In the genomic region with DNA sequence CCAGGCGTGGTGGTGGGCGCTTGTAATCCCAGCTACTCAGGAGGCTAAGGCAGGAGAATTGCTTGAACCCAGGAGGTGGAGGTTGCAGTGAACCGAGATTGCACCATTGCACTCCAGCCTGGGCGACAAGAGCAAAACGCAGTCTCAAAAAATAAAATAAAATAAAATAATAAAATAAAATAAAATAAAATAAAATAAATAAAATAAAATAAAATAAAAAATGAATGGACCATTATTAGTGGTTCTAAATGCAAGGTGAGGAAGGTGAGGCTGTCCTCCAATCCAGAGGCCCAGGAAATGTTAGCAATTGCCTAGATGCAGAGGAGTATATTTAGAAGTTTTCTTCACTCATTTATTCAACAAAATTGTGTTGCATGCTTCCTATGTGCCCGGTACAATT, we compare ENCODE assay signal across 15 cellular contexts. TPM values are rescaled to one million over a fixed set of nuclear protein-coding genes. Genes with fewer than 3 reads are reported as not detected.
A peak's percentile ranks its signal among the peaks of the same experiment; 100 is the strongest.
DNase-seq lines count a peak whose midpoint lies in the region; ATAC-seq, FAIRE-seq and TF ChIP-seq lines count a peak whose summit lies in the region.
"Not testable (repeated sequence)": the region's sequence is repeated elsewhere in the genome, so short reads cannot be mapped to it uniquely, and the experiment has no call there.
"Had no signal": no experiment of that assay in that cellular context is flagged by ENCODE, and none has a peak within 500 bp of the region (broad histone marks: within the 10 kb centered on the region; RNA-seq: fewer than 3 reads in every experiment).

No MANE protein-coding gene starts in this region.

- H3K9me3 ChIP-seq in HepG2 (ENCODE audit: low read length); neural progenitor cell (ENCODE audit: low read depth): not testable (repeated sequence)

- FAIRE-seq in HepG2 (lab: Jason Lieb, UNC), result not testable (repeated sequence)

- POLR2A ChIA-PET in WTC11 (lab: Charles Lee); HepG2 (lab: Yijun Ruan, JAX): not testable (repeated sequence)

- H3K9ac ChIP-seq in HepG2 (ENCODE audit: insufficient read depth, low read depth, low read length); neural progenitor cell: not testable (repeated sequence)

- not testable (repeated sequence) for H3K4me2 ChIP-seq in HepG2 (ENCODE audit: low read depth, low read length); neural progenitor cell

- not testable (repeated sequence) for H3K27me3 Mint-ChIP-seq in WTC11 (ENCODE audit: low read depth); nephron progenitor cell (ENCODE audit: low read depth, poor library complexity); neural progenitor cell (ENCODE audit: insufficient read depth, low read depth)
- H3K27me3 Mint-ChIP-seq in glutamatergic neuron (ENCODE audit: unreplicated experiment), result peaks cover 22% of the 10 kb centered on the region
- peaks cover 60% of the 10 kb centered on the region for H3K27me3 Mint-ChIP-seq in progenitor cell of endocrine pancreas

- TF ChIP-seq CTCF in WTC11 (IDR thresholded peaks at IDR 0.05); glutamatergic neuron (IDR thresholded peaks at IDR 0.05; ENCODE audit: partially characterized antibody, unreplicated experiment); HepG2 (CRISPR knock-in tag; IDR thresholded peaks at IDR 0.05); nephron progenitor cell (IDR thresholded peaks at IDR 0.05); neural progenitor cell (IDR thresholded peaks at IDR 0.05); progenitor cell of endocrine pancreas (IDR thresholded peaks at IDR 0.05; ENCODE audit: unreplicated experiment): not testable (repeated sequence)

- CTCF ChIA-PET in WTC11 (lab: Charles Lee); HepG2 (lab: Yijun Ruan, JAX; ENCODE audit: low intra/inter-chr PET ratio, low total read pairs): not testable (repeated sequence)

- not testable (repeated sequence) for H3K36me3 ChIP-seq in HepG2 (replicated peaks in 1 of 2; ENCODE audit: control insufficient read depth in 1 of 2, insufficient read depth in 2 of 2, low read length in 2 of 2); neural progenitor cell

- BruUV-seq in HepG2 (replicated peaks; lab: Mats Ljungman, UMichigan), result not testable (repeated sequence)

- intact Hi-C loops in HepG2 (cut with micrococcal nuclease; ENCODE audit: unreplicated experiment), result not testable (repeated sequence)

- TF ChIP-seq POLR2A in HepG2 (IDR thresholded peaks at IDR 0.05; ENCODE audit: insufficient read depth in 1 of 2, low read depth in 2 of 2, low read length in 2 of 2), result not testable (repeated sequence)

- H4K20me1 ChIP-seq in HepG2 (ENCODE audit: insufficient read depth, low read length); neural progenitor cell (ENCODE audit: low read depth): not testable (repeated sequence)

- not testable (repeated sequence) for H3K4me1 Mint-ChIP-seq in WTC11; neural progenitor cell; progenitor cell of endocrine pancreas (ENCODE audit: low read depth)
- peaks cover 11% of the 10 kb centered on the region for H3K4me1 Mint-ChIP-seq in glutamatergic neuron (ENCODE audit: low read depth, unreplicated experiment)
- peaks cover 16% of the 10 kb centered on the region for H3K4me1 Mint-ChIP-seq in nephron progenitor cell

- whole genome bisulfite sequencing in HepG2 (ENCODE audit: low lambda C conversion rate), result 80% methylated on average over 6 of the region's 6 CpGs

- not testable (repeated sequence) for H3K9me3 Mint-ChIP-seq in WTC11; nephron progenitor cell; neural progenitor cell; progenitor cell of endocrine pancreas (ENCODE audit: low read depth)
- peaks cover 32% of the 10 kb centered on the region for H3K9me3 Mint-ChIP-seq in glutamatergic neuron (ENCODE audit: unreplicated experiment)

- H3K79me2 ChIP-seq in HepG2 (ENCODE audit: insufficient read depth, low read length); neural progenitor cell (ENCODE audit: low read depth): not testable (repeated sequence)

- not testable (repeated sequence) for H2AFZ ChIP-seq in HepG2 (ENCODE audit: low read length); neural progenitor cell (replicated peaks)

- H3K27me3 ChIP-seq in HepG2 (ENCODE audit: control insufficient read depth in 1 of 2, insufficient read depth in 2 of 2, low read length in 2 of 2); neural progenitor cell: not testable (repeated sequence)

- H3K4me1 ChIP-seq in HepG2 (ENCODE audit: insufficient read depth, low read length); neural progenitor cell: not testable (repeated sequence)

- in situ Hi-C loops in HepG2 (cut with HindIII; ENCODE audit: extremely low pct_ligation_motif_present, low pct_unique_long_range_greater_than_20kb), result not testable (repeated sequence)

- H3F3A ChIP-seq in neural progenitor cell (ENCODE audit: low read depth), result not testable (repeated sequence)

- not testable (repeated sequence) for H3K4me3 ChIP-seq in HepG2 (replicated peaks in 1 of 3; ENCODE audit: insufficient read depth in 1 of 3, low read depth in 2 of 3, low read length in 3 of 3); neural progenitor cell

- TF ChIP-seq EP300 in HepG2 (IDR thresholded peaks at IDR 0.05; ENCODE audit: low read depth in 2 of 2, low read length in 2 of 2); HepG2 (CRISPR knock-in tag; IDR thresholded peaks at IDR 0.05; ENCODE audit: borderline replicate concordance): not testable (repeated sequence)

- not testable (repeated sequence) for H3K27ac ChIP-seq in HepG2 (ENCODE audit: extremely low read length, insufficient read depth, low read length); neural progenitor cell

- H3K36me3 Mint-ChIP-seq in WTC11 (peaks cover 78% of the 10 kb centered on the region), nephron progenitor cell (ENCODE audit: low read depth) (peaks cover 67% of the 10 kb centered on the region), neural progenitor cell (peaks cover 28% of the 10 kb centered on the region)
- H3K36me3 Mint-ChIP-seq in glutamatergic neuron (ENCODE audit: unreplicated experiment); progenitor cell of endocrine pancreas (ENCODE audit: insufficient read depth): not testable (repeated sequence)

- not testable (repeated sequence) for DNase-seq in WTC11 (ENCODE audit: low spot score); glutamatergic neuron; HepG2 (ENCODE audit: low spot score); nephron progenitor cell; neural progenitor cell (ENCODE audit: low spot score); progenitor cell of endocrine pancreas (ENCODE audit: low spot score, unreplicated experiment)

- TF ChIP-seq RAD21 in HepG2 (CRISPR knock-in tag; IDR thresholded peaks at IDR 0.05), result not testable (repeated sequence)

- not testable (repeated sequence) for ATAC-seq in WTC11, HepG2

- not testable (repeated sequence) for H3K27ac Mint-ChIP-seq in WTC11
- H3K27ac Mint-ChIP-seq in glutamatergic neuron (ENCODE audit: unreplicated experiment) (peak overlapping the region; percentile 41), nephron progenitor cell (peak overlapping the region; percentile 33), neural progenitor cell (peak overlapping the region; percentile 10), progenitor cell of endocrine pancreas (peak overlapping the region; percentile 71)

- not testable (repeated sequence) for H3K4me3 Mint-ChIP-seq in WTC11; glutamatergic neuron (ENCODE audit: unreplicated experiment); nephron progenitor cell; neural progenitor cell; progenitor cell of endocrine pancreas (ENCODE audit: low read depth)

TF ChIP-seq in WTC11, 78 proteins besides CTCF, POLR2A, EP300 and RAD21:
- peak; percentile 97 for TF ChIP-seq HMGA2 (CRISPR knock-in tag; IDR thresholded peaks at IDR 0.05)
TF ChIP-seq in WTC11: peak in this region for 1; not testable (repeated sequence) for 77.

RNA-seq across cellular contexts. Expression of gene CRMP1, which starts 55.4 kb away (rescaled TPM):
- total RNA-seq in WTC11 (2021) (109 to 134 TPM (median 110 TPM) in 3 replicates), glutamatergic neuron (ENCODE audit: unreplicated experiment) (947 TPM), HepG2 (2016; rRNA removed; fragmentation: Illumina TruSeq; extraction: Trizol) (not detected in 2 replicates), neural progenitor cell (ENCODE audit: low replicate concordance) (91.4 and 140 TPM in 2 replicates), progenitor cell of endocrine pancreas (17.6 and 18.2 TPM in 2 replicates)
- total RNA-seq in HepG2 (2016; cell fraction: cytosol; rRNA removed; fragmentation: Illumina TruSeq; extraction: Trizol; ENCODE audit: low read depth), result not detected in 2 replicates
- not detected in 2 replicates for total RNA-seq in HepG2 (2016; cell fraction: insoluble cytoplasmic fraction; rRNA removed; fragmentation: Illumina TruSeq; extraction: Trizol)
- total RNA-seq in HepG2 (2016; cell fraction: membrane; rRNA removed; fragmentation: Illumina TruSeq; extraction: Trizol), result not detected in 2 replicates
- total RNA-seq in HepG2 (2016; cell fraction: nucleus; rRNA removed; fragmentation: Illumina TruSeq; extraction: Trizol), result not detected in 2 replicates
- not detected in 2 replicates for polyA plus RNA-seq in HepG2 (2011; rRNA removed)
- polyA plus RNA-seq in HepG2 (2011; cell fraction: cytosol; rRNA removed), result not detected in 2 replicates
- polyA plus RNA-seq in HepG2 (2011; cell fraction: nucleus; rRNA removed), result not detected in 2 replicates
- 1.7 and 1.9 TPM in 2 replicates for polyA plus RNA-seq in HepG2 (2012)
- polyA plus RNA-seq in HepG2 (2016; cell fraction: cytosol; fragmentation: Illumina TruSeq; extraction: Trizol; ENCODE audit: low read depth), result not detected in 2 replicates
- polyA plus RNA-seq in HepG2 (2016; cell fraction: insoluble cytoplasmic fraction; fragmentation: Illumina TruSeq; extraction: Trizol; ENCODE audit: low read depth), result not detected in 2 replicates
- polyA plus RNA-seq in HepG2 (2016; cell fraction: membrane; fragmentation: Illumina TruSeq; extraction: Trizol; ENCODE audit: low read depth), result not detected in 2 replicates
- not detected in 2 replicates for polyA plus RNA-seq in HepG2 (2016; cell fraction: nucleus; fragmentation: Illumina TruSeq; extraction: Trizol; ENCODE audit: insufficient read depth, low read depth)
- polyA minus RNA-seq in HepG2 (2011; rRNA and poly(A)+ RNA removed; ENCODE audit: low replicate concordance), result not detected in 2 replicates
- not detected in 2 replicates for polyA minus RNA-seq in HepG2 (2011; cell fraction: cytosol; rRNA and poly(A)+ RNA removed)
- polyA minus RNA-seq in HepG2 (2011; cell fraction: nucleus; rRNA and poly(A)+ RNA removed), result not detected in 2 replicates
- total RNA-seq: B cell; Caco-2; Calu3; CD4-positive, alpha-beta memory T cell; CD4-positive, alpha-beta T cell; CD4-positive, CD25-positive, alpha-beta regulatory T cell; CD8-positive, alpha-beta memory T cell; CD8-positive, alpha-beta T cell had no signal
- polyA plus RNA-seq: CD14-positive monocyte; CD4-positive, alpha-beta memory T cell; CD4-positive, CD25-positive, alpha-beta regulatory T cell had no signal

Comparison
In these comparisons a context has a peak if more than half of its experiments do, and no peak if none do; other contexts are left out.
1. RNA of gene CRMP1, which starts 55.4 kb away (total RNA-seq): 947 TPM in glutamatergic neuron (single experiment), 109 to 134 TPM in WTC11, 91.4 to 140 TPM in neural progenitor cell and 17.6 to 18.2 TPM in progenitor cell of endocrine pancreas; not detected in HepG2; every median in the first group is over 10 times any median in the second.